19 cellular contexts compared by ENCODE assay signal in the genomic region with DNA sequence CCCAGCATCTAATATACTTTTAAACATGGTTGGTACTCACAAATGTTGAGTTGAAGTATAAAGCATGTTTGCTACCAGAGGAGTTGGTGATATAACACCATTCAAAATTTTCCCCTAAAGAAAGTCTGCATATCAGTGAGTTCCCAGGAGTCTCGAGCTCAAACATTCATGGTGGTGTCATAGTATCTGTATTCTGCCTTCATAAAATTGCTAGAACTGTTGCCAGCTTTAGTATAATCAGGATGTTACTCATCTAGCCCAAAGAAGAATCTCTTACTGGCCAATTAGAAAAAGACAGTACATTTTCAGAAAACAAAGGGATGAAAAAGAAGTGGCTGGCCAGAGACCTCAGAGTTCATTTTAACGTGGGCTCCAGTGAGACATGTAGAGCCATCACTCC.
A peak's percentile ranks its signal among the peaks of the same experiment; 100 is the strongest.
DNase-seq lines count a peak whose midpoint lies in the region; ATAC-seq and TF ChIP-seq lines count a peak whose summit lies in the region.
"Had no signal": no experiment of that assay in that cellular context is flagged by ENCODE, and none has a peak within 500 bp of the region (broad histone marks: within the 10 kb centered on the region; RNA-seq: fewer than 3 reads in every experiment).

No MANE protein-coding gene starts in this region.

- H3K4me3 ChIP-seq in PC-3 (ENCODE audit: low read length) (no peak overlapping the region), epithelial cell of esophagus (ENCODE audit: low read length) (no peak overlapping the region)

- DNase-seq in ELR (ENCODE audit: low read depth) (peak; percentile 24), PC-3 (no peak), epithelial cell of esophagus (ENCODE audit: low read depth) (peak; percentile 43), iris pigment epithelial cell (ENCODE audit: low read depth) (peak; percentile 59), hepatic stellate cell (ENCODE audit: low spot score) (no peak), GM20000 (ENCODE audit: low spot score) (no peak), NOMO-1 treated with DMSO at 0.1 percent for 48 hours (lab: John Stamatoyannopoulos, UW; ENCODE audit: unreplicated experiment) (no peak)
- DNase-seq: DMS153; NCI-H1092; NCI-H1417 treated with DMSO at 0.1 percent for 48 hours; NCI-H187; NCI-H2107; NCI-H446 treated with DMSO at 0.1 percent for 48 hours; NCI-H526; NCI-H82; NK-92 treated with Interleukin-12 subunit alpha and Interleukin-12 subunit beta, amount 100 ng/mL, for 24 hours; SHP77 treated with DMSO at 0.1 percent for 48 hours had no signal

- no peaks in the 10 kb centered on the region for H3K9me3 ChIP-seq in PC-3 (ENCODE audit: low read length)

- H3K79me2 ChIP-seq in PC-3 (ENCODE audit: low read length) = no peaks in the 10 kb centered on the region

- H2AFZ ChIP-seq in PC-3 (ENCODE audit: low read length) = no peak overlapping the region

- H3K9ac ChIP-seq in PC-3 (ENCODE audit: low read length) = no peak overlapping the region

- ATAC-seq in PC-3 = peak; percentile 29
- ATAC-seq: HCT116, Panc1 had no signal

- TF ChIP-seq CTCF in PC-3 (conservative IDR thresholded peaks at IDR 0.05; ENCODE audit: low read depth, low read length) (no peak), epithelial cell of esophagus (IDR thresholded peaks at IDR 0.05; ENCODE audit: insufficient read depth, low read depth, low read length, missing control alignments) (no peak), GM20000 (IDR thresholded peaks at IDR 0.05; ENCODE audit: extremely low read depth, missing control alignments) (no peak)

- no TSS peak for BruUV-seq in PC-3 (replicated peaks; lab: Mats Ljungman, UMichigan)

- POLR2A ChIA-PET in PC-3 (lab: Charles Lee; ENCODE audit: unreplicated experiment) = no interaction called here

- no peaks in the 10 kb centered on the region for H3F3A ChIP-seq in PC-3 (ENCODE audit: low read length, unreplicated experiment)

- no peaks in the 10 kb centered on the region for H4K20me1 ChIP-seq in PC-3 (ENCODE audit: low read length)

- H3K4me2 ChIP-seq in PC-3 (ENCODE audit: low read length) = no peak overlapping the region

- intact Hi-C loops in PC-3 (cut with micrococcal nuclease) = no loop called here

- H3K4me1 ChIP-seq in PC-3 (ENCODE audit: insufficient read depth, low read length) = no peaks in the 10 kb centered on the region

- H3K27me3 ChIP-seq in PC-3 (ENCODE audit: low read length) = peaks cover 56% of the 10 kb centered on the region

- no peaks in the 10 kb centered on the region for H3K9me2 ChIP-seq in PC-3 (replicated peaks; ENCODE audit: low read length)

- no peaks in the 10 kb centered on the region for H3K36me3 ChIP-seq in PC-3 (ENCODE audit: low read depth, low read length)

- H3K27ac ChIP-seq in PC-3 (ENCODE audit: low read length) = no peak overlapping the region

- CTCF ChIA-PET in PC-3 (lab: Charles Lee) = no interaction called here

Comparison
In these comparisons a context has a peak if more than half of its experiments do, and no peak if none do; other contexts are left out.
1. DNase-seq: peak in ELR (single experiment), epithelial cell of esophagus (single experiment) and iris pigment epithelial cell (single experiment); none in PC-3 (single experiment), hepatic stellate cell (single experiment), GM20000 (single experiment) and NOMO-1 treated with DMSO at 0.1 percent for 48 hours (single experiment).